ENCODE assay signal across 13 cellular contexts in genomic region chr5:111954516-111955337, GRCh38.
A peak's percentile ranks its signal among the peaks of the same experiment; 100 is the strongest.
DNase-seq lines count a peak whose midpoint lies in the region; ATAC-seq and TF ChIP-seq lines count a peak whose summit lies in the region.
"Had no signal": no experiment of that assay in that cellular context is flagged by ENCODE, and none has a peak within 500 bp of the region (broad histone marks: within the 10 kb centered on the region; RNA-seq: fewer than 3 reads in every experiment).

No MANE protein-coding gene starts in this region.

- intact Hi-C loops in gastrocnemius medialis (cut with DNase I; ENCODE audit: low total_unique reads) (no loop called here), Right ventricle myocardium inferior (cut with DNase I) (no loop called here)

- no peaks in the 10 kb centered on the region for H3K9me3 ChIP-seq in gastrocnemius medialis
- H3K9me3 ChIP-seq: body of pancreas had no signal

- H3K4me3 Mint-ChIP-seq in mesothelial cell of epicardium = no peak overlapping the region
- no peak overlapping the region for H3K4me3 Mint-ChIP-seq in progenitor cell of endocrine pancreas (ENCODE audit: low read depth)

- H3K4me1 Mint-ChIP-seq in mesothelial cell of epicardium = peaks cover 23% of the 10 kb centered on the region
- no peaks in the 10 kb centered on the region for H3K4me1 Mint-ChIP-seq in progenitor cell of endocrine pancreas (ENCODE audit: low read depth)

- TF ChIP-seq CTCF in mesothelial cell of epicardium (IDR thresholded peaks at IDR 0.05; ENCODE audit: unreplicated experiment) = no peak
- TF ChIP-seq CTCF in gastrocnemius medialis (IDR thresholded peaks at IDR 0.05 in 4 of 5, conservative IDR thresholded peaks at IDR 0.05 in 1 of 5) = no peak
- TF ChIP-seq CTCF in progenitor cell of endocrine pancreas (IDR thresholded peaks at IDR 0.05; ENCODE audit: unreplicated experiment) = no peak

- H3K36me3 Mint-ChIP-seq in mesothelial cell of epicardium (no peaks in the 10 kb centered on the region), progenitor cell of endocrine pancreas (ENCODE audit: insufficient read depth) (no peaks in the 10 kb centered on the region)

- H3K27me3 ChIP-seq in gastrocnemius medialis = no peaks in the 10 kb centered on the region
- H3K27me3 ChIP-seq: body of pancreas had no signal

- no peak overlapping the region for H3K4me3 ChIP-seq in gastrocnemius medialis
- H3K4me3 ChIP-seq: body of pancreas, K562 had no signal

- H3K9me3 Mint-ChIP-seq in mesothelial cell of epicardium (peaks cover 6% of the 10 kb centered on the region), progenitor cell of endocrine pancreas (ENCODE audit: low read depth) (no peaks in the 10 kb centered on the region)

- H3K36me3 ChIP-seq in gastrocnemius medialis = no peaks in the 10 kb centered on the region

- H3K27ac Mint-ChIP-seq in mesothelial cell of epicardium (peak overlapping the region; percentile 44), progenitor cell of endocrine pancreas (no peak overlapping the region)

- no peaks in the 10 kb centered on the region for H3K27me3 Mint-ChIP-seq in mesothelial cell of epicardium (ENCODE audit: low read depth)
- no peaks in the 10 kb centered on the region for H3K27me3 Mint-ChIP-seq in progenitor cell of endocrine pancreas

- no peak for TF ChIP-seq POLR2A in gastrocnemius medialis (IDR thresholded peaks at IDR 0.05)

- no peak overlapping the region for H3K27ac ChIP-seq in gastrocnemius medialis
- H3K27ac ChIP-seq: body of pancreas had no signal

- in situ Hi-C loops in gastrocnemius medialis (cut with MboI; ENCODE audit: low sequenced_read_pairs in 4 of 4) = no loop called here

- DNase-seq in LHCN-M2 (ENCODE audit: low read depth) = peak; percentile 52
- DNase-seq in mesothelial cell of epicardium (ENCODE audit: low spot score in 2 of 2, unreplicated experiment in 2 of 2) = no peak
- no peak for DNase-seq in gastrocnemius medialis
- no peak for DNase-seq in DMS53 treated with DMSO at 0.1 percent for 48 hours (lab: John Stamatoyannopoulos, UW; ENCODE audit: unreplicated experiment)
- DNase-seq in progenitor cell of endocrine pancreas (ENCODE audit: low spot score, unreplicated experiment) = no peak
- DNase-seq in Right ventricle myocardium inferior (ENCODE audit: missing footprints) = no peak
- DNase-seq: activated CD4-positive, alpha-beta T cell treated with anti-CD3 and anti-CD28 coated beads for 48 hours; body of pancreas; hypothalamus; occipital lobe had no signal

- ATAC-seq in GM18907 (IDR thresholded peaks at IDR 0.05; ENCODE audit: unreplicated experiment) = peak; percentile 89
- peak; percentile 83 for ATAC-seq in HG02588 (IDR thresholded peaks at IDR 0.05; ENCODE audit: unreplicated experiment)
- no peak for ATAC-seq in gastrocnemius medialis
- ATAC-seq in Right ventricle myocardium inferior = no peak
- ATAC-seq: body of pancreas, K562 had no signal

- no peaks in the 10 kb centered on the region for H3K4me1 ChIP-seq in gastrocnemius medialis
- H3K4me1 ChIP-seq: body of pancreas had no signal

Comparison
In these comparisons a context has a peak if more than half of its experiments do, and no peak if none do; other contexts are left out.
1. ATAC-seq: peak in GM18907 (single experiment) and HG02588 (single experiment); none in gastrocnemius medialis (0 of 2) and Right ventricle myocardium inferior (single experiment).